ENCODE assay signal across 17 cellular contexts in the genomic region with DNA sequence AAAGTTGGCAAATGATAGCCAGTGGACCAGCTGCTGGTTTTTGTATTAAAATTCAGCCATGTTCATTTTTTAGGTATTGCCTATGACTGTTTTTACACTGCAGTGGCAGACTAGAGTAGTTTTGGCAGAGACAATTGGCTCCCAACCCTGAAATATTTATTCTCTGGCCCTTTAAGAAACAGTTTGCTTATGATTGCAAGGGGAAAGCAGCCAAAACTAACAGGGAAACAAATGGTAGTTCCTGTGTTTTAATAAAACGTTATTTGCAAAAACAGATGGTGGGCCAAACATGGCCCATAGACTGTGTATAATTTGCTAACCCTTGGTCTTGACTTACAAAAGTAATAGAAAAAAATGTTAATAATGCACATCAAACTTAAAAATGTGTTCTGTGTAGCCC.
"Had no signal": no experiment of that assay in that cellular context is flagged by ENCODE, and none has a peak within 500 bp of the region (broad histone marks: within the 10 kb centered on the region; RNA-seq: fewer than 3 reads in every experiment).

No MANE protein-coding gene starts in this region.

- H3K4me3 ChIP-seq: heart left ventricle, mucosa of descending colon, right atrium auricular region, sigmoid colon, skin epidermis, tibial artery, upper lobe of left lung, uterus had no signal

- H3K27ac Mint-ChIP-seq: dendritic cell treated with granulocyte-macrophage colony-stimulating factor and Interleukin-4, amounts not matched to agents 40 ng/mL and 50 ng/mL, for 4 days; endodermal cell; naive thymus-derived CD8-positive, alpha-beta T cell had no signal

- H3K9me3 ChIP-seq: heart left ventricle, mucosa of descending colon, neutrophil, right atrium auricular region, sigmoid colon, tibial artery, upper lobe of left lung, uterus had no signal

- H3K4me1 ChIP-seq: heart left ventricle, right atrium auricular region, sigmoid colon, tibial artery, upper lobe of left lung, uterus had no signal

- H3K9me3 Mint-ChIP-seq: dendritic cell treated with granulocyte-macrophage colony-stimulating factor and Interleukin-4, amounts not matched to agents 40 ng/mL and 50 ng/mL, for 4 days; endodermal cell had no signal

- H3K36me3 Mint-ChIP-seq: naive thymus-derived CD8-positive, alpha-beta T cell had no signal

- ATAC-seq: heart left ventricle; mucosa of descending colon; naive thymus-derived CD8-positive, alpha-beta T cell had no signal

- DNase-seq: effector CD4-positive, alpha-beta T cell; endodermal cell; foreskin melanocyte; heart left ventricle; hippocampal formation; mucosa of descending colon; naive thymus-derived CD8-positive, alpha-beta T cell; posterior cingulate gyrus; sigmoid colon; stimulated activated naive CD4-positive, alpha-beta T cell; tibial artery; upper lobe of left lung; uterus had no signal

- H3K4me3 Mint-ChIP-seq: dendritic cell treated with granulocyte-macrophage colony-stimulating factor and Interleukin-4, amounts not matched to agents 40 ng/mL and 50 ng/mL, for 4 days; endodermal cell; naive thymus-derived CD8-positive, alpha-beta T cell had no signal

- H3K27me3 Mint-ChIP-seq: dendritic cell treated with granulocyte-macrophage colony-stimulating factor and Interleukin-4, amounts not matched to agents 40 ng/mL and 50 ng/mL, for 4 days; naive thymus-derived CD8-positive, alpha-beta T cell had no signal

- H3K4me1 Mint-ChIP-seq: naive thymus-derived CD8-positive, alpha-beta T cell had no signal

- H3K36me3 ChIP-seq: heart left ventricle, neutrophil, right atrium auricular region, sigmoid colon, tibial artery, upper lobe of left lung, uterus had no signal

- H3K27ac ChIP-seq: heart left ventricle, neutrophil, right atrium auricular region, sigmoid colon, skin epidermis, tibial artery, upper lobe of left lung, uterus had no signal

- H3K27me3 ChIP-seq: heart left ventricle, neutrophil, right atrium auricular region, sigmoid colon, tibial artery, upper lobe of left lung, uterus had no signal
